Comparison of ENCODE assay signal across 28 cellular contexts in the genomic region with DNA sequence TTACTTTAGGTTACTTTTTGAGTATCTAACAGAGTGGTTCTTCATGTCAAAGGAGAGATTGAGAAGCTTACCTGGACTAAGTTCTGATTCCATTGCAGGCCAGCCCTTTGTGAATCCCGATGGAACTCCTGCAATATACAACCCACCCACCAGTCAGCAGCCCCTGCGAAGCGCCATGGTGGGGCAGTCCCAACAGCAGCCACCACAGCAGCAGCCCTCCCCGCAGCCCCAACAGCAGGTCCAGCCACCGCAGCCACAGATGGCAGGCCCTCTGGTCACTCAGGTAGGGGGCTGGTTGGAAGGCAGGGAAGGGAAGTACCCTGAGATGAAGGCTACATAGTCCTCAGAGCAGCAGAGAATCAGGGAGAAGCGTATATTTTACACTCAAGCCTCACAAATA.
"Had no signal": no experiment of that assay in that cellular context is flagged by ENCODE, and none has a peak within 500 bp of the region (broad histone marks: within the 10 kb centered on the region; RNA-seq: fewer than 3 reads in every experiment).

No MANE protein-coding gene starts in this region.

- ATAC-seq: activated CD4-positive, CD25-positive, alpha-beta regulatory T cell treated with anti-CD3 and anti-CD28 coated beads, Interleukin-2, amount 50 U/mL, for 24 hours; activated naive CD8-positive, alpha-beta T cell treated with anti-CD3 and anti-CD28 coated beads, Interleukin-2, amount 50 U/mL, for 24 hours; activated T-cell treated with anti-CD3 and anti-CD28 coated beads, Interleukin-2, amount 50 U/mL, for 72 hours; body of pancreas; esophagus mucosa; T-helper 17 cell had no signal

- H3K27me3 Mint-ChIP-seq: activated B cell treated with CpG ODN at 0.5 μM for 24 hours; activated CD4-positive, alpha-beta memory T cell treated with anti-CD3 and anti-CD28 coated beads for 36 hours; activated naive CD4-positive, alpha-beta T cell treated with anti-CD3 and anti-CD28 coated beads, Interleukin-2, amount 50 U/mL, for 24 hours; activated naive CD8-positive, alpha-beta T cell treated with anti-CD3 and anti-CD28 coated beads for 36 hours; activated naive CD8-positive, alpha-beta T cell treated with anti-CD3 and anti-CD28 coated beads, Interleukin-2, amount 50 U/mL, for 24 hours; activated T-cell treated with anti-CD3 and anti-CD28 coated beads, Interleukin-2, amount 50 U/mL, for 24 hours; T-helper 17 cell had no signal

- H3K9me3 Mint-ChIP-seq: activated B cell treated with CpG ODN at 0.5 μM for 24 hours; activated CD4-positive, alpha-beta memory T cell treated with anti-CD3 and anti-CD28 coated beads for 36 hours; activated naive CD4-positive, alpha-beta T cell treated with anti-CD3 and anti-CD28 coated beads for 36 hours; activated naive CD4-positive, alpha-beta T cell treated with anti-CD3 and anti-CD28 coated beads, Interleukin-2, amount 50 U/mL, for 24 hours; activated naive CD8-positive, alpha-beta T cell treated with anti-CD3 and anti-CD28 coated beads for 36 hours; activated naive CD8-positive, alpha-beta T cell treated with anti-CD3 and anti-CD28 coated beads, Interleukin-2, amount 50 U/mL, for 24 hours; activated T-cell treated with anti-CD3 and anti-CD28 coated beads, Interleukin-2, amount 50 U/mL, for 24 hours; endodermal cell; T-helper 2 cell treated with Interferon-gamma antibody and Interleukin-4, amounts not matched to agents 5 μg/mL and 100 μg/mL, for 36 hours had no signal

- DNase-seq: activated B cell treated with CpG ODN at 0.5 μM for 24 hours; activated CD4-positive, alpha-beta memory T cell treated with anti-CD3 and anti-CD28 coated beads for 36 hours; activated CD4-positive, alpha-beta T cell treated with anti-CD3 and anti-CD28 coated beads for 48 hours; activated CD8-positive, alpha-beta memory T cell treated with anti-CD3 and anti-CD28 coated beads, Interleukin-2, amount 50 U/mL, for 48 hours; activated naive CD4-positive, alpha-beta T cell treated with anti-CD3 and anti-CD28 coated beads for 36 hours; activated naive CD8-positive, alpha-beta T cell treated with anti-CD3 and anti-CD28 coated beads for 36 hours; activated naive CD8-positive, alpha-beta T cell treated with anti-CD3 and anti-CD28 coated beads, Interleukin-2, amount 50 U/mL, for 24 hours; activated T-cell treated with anti-CD3 and anti-CD28 coated beads for 4 hours; activated T-cell treated with anti-CD3 and anti-CD28 coated beads, Interleukin-2, amount 50 U/mL, for 24 hours; activated T-cell treated with anti-CD3 and anti-CD28 coated beads, Interleukin-2, amount 50 U/mL, for 72 hours; adrenal gland; amygdala; aorta; body of pancreas; central memory CD4-positive, alpha-beta T cell; cerebellar nuclear complex; colonic mucosa; effector memory CD4-positive, alpha-beta T cell; endodermal cell; foreskin fibroblast; T-helper 1 cell; T-helper 17 cell; T1000; WERI-Rb-1 had no signal

- H3K4me3 Mint-ChIP-seq: activated B cell treated with CpG ODN at 0.5 μM for 24 hours; activated CD4-positive, alpha-beta memory T cell treated with anti-CD3 and anti-CD28 coated beads for 36 hours; activated naive CD4-positive, alpha-beta T cell treated with anti-CD3 and anti-CD28 coated beads for 36 hours; activated naive CD4-positive, alpha-beta T cell treated with anti-CD3 and anti-CD28 coated beads, Interleukin-2, amount 50 U/mL, for 24 hours; activated naive CD8-positive, alpha-beta T cell treated with anti-CD3 and anti-CD28 coated beads for 36 hours; activated naive CD8-positive, alpha-beta T cell treated with anti-CD3 and anti-CD28 coated beads, Interleukin-2, amount 50 U/mL, for 24 hours; activated T-cell treated with anti-CD3 and anti-CD28 coated beads, Interleukin-2, amount 50 U/mL, for 24 hours; activated T-cell treated with anti-CD3 and anti-CD28 coated beads, Interleukin-2, amount 50 U/mL, for 72 hours; endodermal cell; T-helper 17 cell; T-helper 2 cell treated with Interferon-gamma antibody and Interleukin-4, amounts not matched to agents 5 μg/mL and 100 μg/mL, for 36 hours had no signal

- H3K27ac Mint-ChIP-seq: activated B cell treated with CpG ODN at 0.5 μM for 24 hours; activated CD4-positive, alpha-beta memory T cell treated with anti-CD3 and anti-CD28 coated beads for 36 hours; activated naive CD4-positive, alpha-beta T cell treated with anti-CD3 and anti-CD28 coated beads for 36 hours; activated naive CD4-positive, alpha-beta T cell treated with anti-CD3 and anti-CD28 coated beads, Interleukin-2, amount 50 U/mL, for 24 hours; activated naive CD8-positive, alpha-beta T cell treated with anti-CD3 and anti-CD28 coated beads for 36 hours; activated naive CD8-positive, alpha-beta T cell treated with anti-CD3 and anti-CD28 coated beads, Interleukin-2, amount 50 U/mL, for 24 hours; activated T-cell treated with anti-CD3 and anti-CD28 coated beads, Interleukin-2, amount 50 U/mL, for 24 hours; activated T-cell treated with anti-CD3 and anti-CD28 coated beads, Interleukin-2, amount 50 U/mL, for 72 hours; endodermal cell; T-helper 17 cell; T-helper 2 cell treated with Interferon-gamma antibody and Interleukin-4, amounts not matched to agents 5 μg/mL and 100 μg/mL, for 36 hours had no signal

- H3K36me3 Mint-ChIP-seq: activated CD4-positive, alpha-beta memory T cell treated with anti-CD3 and anti-CD28 coated beads for 36 hours; activated naive CD4-positive, alpha-beta T cell treated with anti-CD3 and anti-CD28 coated beads, Interleukin-2, amount 50 U/mL, for 24 hours; activated naive CD8-positive, alpha-beta T cell treated with anti-CD3 and anti-CD28 coated beads for 36 hours had no signal

- H3K4me1 Mint-ChIP-seq: activated naive CD4-positive, alpha-beta T cell treated with anti-CD3 and anti-CD28 coated beads, Interleukin-2, amount 50 U/mL, for 24 hours; activated naive CD8-positive, alpha-beta T cell treated with anti-CD3 and anti-CD28 coated beads for 36 hours; activated naive CD8-positive, alpha-beta T cell treated with anti-CD3 and anti-CD28 coated beads, Interleukin-2, amount 50 U/mL, for 24 hours; T-helper 17 cell had no signal

- H3K27ac ChIP-seq: adrenal gland, body of pancreas, colonic mucosa, WERI-Rb-1 had no signal
